In genomic region chr7:47634273-47634672, GRCh38 we compare ENCODE assay signal across 1 cellular context.
TF ChIP-seq lines count a peak whose summit lies in the region.

No MANE protein-coding gene starts in this region.

TF ChIP-seq in IMR-90, 13 proteins besides CTCF, POLR2A, EP300 and RAD21:
- TF ChIP-seq MAFK (IDR thresholded peaks at IDR 0.05; ENCODE audit: low read depth, low read length) (no peak), USF2 (IDR thresholded peaks at IDR 0.05; ENCODE audit: low read depth, low read length) (no peak), MAZ (IDR thresholded peaks at IDR 0.05; ENCODE audit: borderline replicate concordance, low read depth, low read length) (no peak), CEBPB (IDR thresholded peaks at IDR 0.05; ENCODE audit: low read depth, low read length) (peak; percentile 63; the same call in 1 of the 2 replicates), ELK1 (IDR thresholded peaks at IDR 0.05; ENCODE audit: borderline replicate concordance, low read depth, low read length) (no peak), MXI1 (IDR thresholded peaks at IDR 0.05; ENCODE audit: borderline replicate concordance, low read depth, low read length) (no peak), FOS (IDR thresholded peaks at IDR 0.05; ENCODE audit: low read depth, low read length) (peak; percentile 65), NFE2L2 (IDR thresholded peaks at IDR 0.05; ENCODE audit: low read depth, low read length) (no peak), CHD1 (IDR thresholded peaks at IDR 0.05; ENCODE audit: low read depth, low read length) (no peak), BHLHE40 (IDR thresholded peaks at IDR 0.05; ENCODE audit: low read depth, low read length) (no peak), RCOR1 (IDR thresholded peaks at IDR 0.05; ENCODE audit: insufficient replicate concordance, low read length) (no peak), SMC3 (IDR thresholded peaks at IDR 0.05; ENCODE audit: low read depth, low read length) (no peak), RFX5 (IDR thresholded peaks at IDR 0.05; ENCODE audit: low read depth, low read length) (no peak)
